13 cellular contexts compared by ENCODE assay signal in genomic region chr1:36253463-36253862, GRCh38. TPM values are rescaled to one million over a fixed set of nuclear protein-coding genes. Genes with fewer than 3 reads are reported as not detected.
DNase-seq lines count a peak whose midpoint lies in the region; ATAC-seq and TF ChIP-seq lines count a peak whose summit lies in the region.
"Had no signal": no experiment of that assay in that cellular context is flagged by ENCODE, and none has a peak within 500 bp of the region (broad histone marks: within the 10 kb centered on the region; RNA-seq: fewer than 3 reads in every experiment).

No MANE protein-coding gene starts in this region.

- peak; percentile 22 for DNase-seq in CD1c-positive myeloid dendritic cell (ENCODE audit: extremely low spot score)
- DNase-seq in chondrocyte (ENCODE audit: low spot score), result no peak
- no peak for DNase-seq in naive thymus-derived CD8-positive, alpha-beta T cell
- DNase-seq in cerebellar nuclear complex (lab: John Stamatoyannopoulos, UW), result no peak
- no peak for DNase-seq in HUDEP-2 (lab: John Stamatoyannopoulos, UW; ENCODE audit: unreplicated experiment in 76 of 76)
- no peak for DNase-seq in COLO668 (lab: John Stamatoyannopoulos, UW; ENCODE audit: unreplicated experiment)
- DNase-seq in SKM-1 treated with dmso at 0.1 percent for 144 hours (lab: John Stamatoyannopoulos, UW; ENCODE audit: unreplicated experiment), result no peak
- DNase-seq: small intestine, transverse colon had no signal

- H3K9me3 ChIP-seq in HEK293 (ENCODE audit: control insufficient read depth, insufficient read depth, low read depth, low read length), result no peaks in the 10 kb centered on the region
- H3K9me3 ChIP-seq: esophagus muscularis mucosa, transverse colon had no signal

- ATAC-seq in naive thymus-derived CD8-positive, alpha-beta T cell, result peak; percentile 54 to 64
- ATAC-seq: GM12878 had no signal

- no peaks in the 10 kb centered on the region for H3K36me3 Mint-ChIP-seq in chondrocyte (ENCODE audit: low read depth)
- H3K36me3 Mint-ChIP-seq in naive thymus-derived CD8-positive, alpha-beta T cell, result peaks cover 0 to 44% (median 4%) of the 10 kb centered on the region in 3 donors

- H3K9me3 Mint-ChIP-seq in chondrocyte (ENCODE audit: low read depth), result no peaks in the 10 kb centered on the region
- no peaks in the 10 kb centered on the region for H3K9me3 Mint-ChIP-seq in naive thymus-derived CD8-positive, alpha-beta T cell

- H3K4me3 ChIP-seq in HEK293 (ENCODE audit: low read depth, low read length), result no peak overlapping the region
- H3K4me3 ChIP-seq: esophagus muscularis mucosa, GM12878, transverse colon had no signal

- peak overlapping the region; percentile 78 for H3K27ac Mint-ChIP-seq in chondrocyte (ENCODE audit: unreplicated experiment)
- H3K27ac Mint-ChIP-seq in naive thymus-derived CD8-positive, alpha-beta T cell, result peak overlapping the region in 9 of 10 donors; percentile 2 to 72 (median 69)

- peaks cover 3 to 10% of the 10 kb centered on the region in 2 experiments; a peak in 2 of 3 replicates for H3K36me3 ChIP-seq in HEK293 (ENCODE audit: control insufficient read depth in 2 of 2, insufficient read depth in 1 of 2, low read length in 2 of 2)
- H3K36me3 ChIP-seq: transverse colon had no signal

- no peak overlapping the region for H3K4me3 Mint-ChIP-seq in chondrocyte (ENCODE audit: unreplicated experiment)
- H3K4me3 Mint-ChIP-seq in naive thymus-derived CD8-positive, alpha-beta T cell, result peak overlapping the region in 7 of 10 donors; percentile 19 to 44 (median 32)

- POLR2A ChIA-PET in HEK293 (lab: Yijun Ruan, JAX), result interaction anchor here (0.6 to 1.3 kb wide), 3 partner anchors 29 to 144 kb away, joined by 3 to 9 read pairs (median 3); partner anchors contain the start of genes LSM10 and THRAP3
- POLR2A ChIA-PET in naive thymus-derived CD8-positive, alpha-beta T cell (lab: Charles Lee), result interaction anchor here (0.9 kb wide), 1 partner anchor 29 kb away, joined by 3 read pairs; the partner anchor contains the start of gene THRAP3

- H3K4me1 Mint-ChIP-seq in chondrocyte (ENCODE audit: low read depth), result peaks cover 69% of the 10 kb centered on the region
- H3K4me1 Mint-ChIP-seq in naive thymus-derived CD8-positive, alpha-beta T cell, result peaks cover 28 to 83% (median 76%) of the 10 kb centered on the region in 4 donors

- TF ChIP-seq CTCF in HEK293 (tag by site-specific recombination; IDR thresholded peaks at IDR 0.05) (no peak), chondrocyte (IDR thresholded peaks at IDR 0.05) (no peak)

- H3K27ac ChIP-seq in HEK293 (ENCODE audit: extremely low read depth, low read depth, low read length), result no peak overlapping the region
- H3K27ac ChIP-seq: RWPE1 had no signal

- peaks cover 26% of the 10 kb centered on the region for H3K4me1 ChIP-seq in HEK293 (ENCODE audit: control insufficient read depth, insufficient read depth, low read length)

- H3K27me3 Mint-ChIP-seq in chondrocyte (ENCODE audit: low read depth), result no peaks in the 10 kb centered on the region
- no peaks in the 10 kb centered on the region for H3K27me3 Mint-ChIP-seq in naive thymus-derived CD8-positive, alpha-beta T cell

- CTCF ChIA-PET in HEK293 (lab: Yijun Ruan, JAX), result interaction anchor here (0.7 to 1.9 kb wide), 5 partner anchors 13 to 93 kb away, joined by 3 to 7 read pairs (median 3); no protein-coding TSS in a partner anchor

TF ChIP-seq in HEK293, 187 proteins besides CTCF, POLR2A, EP300 and RAD21 (continues in another document):
- TF ChIP-seq ZSCAN30 (tag by site-specific recombination; IDR thresholded peaks at IDR 0.05), result no peak
- no peak for TF ChIP-seq ZNF654 (tag by site-specific recombination; IDR thresholded peaks at IDR 0.05; ENCODE audit: low read depth)
- TF ChIP-seq BCL11A (tag by site-specific recombination; IDR thresholded peaks at IDR 0.05; ENCODE audit: low read depth), result no peak
- no peak for TF ChIP-seq ZNF610 (tag by site-specific recombination; IDR thresholded peaks at IDR 0.05; ENCODE audit: borderline replicate concordance)
- peak; percentile 65 for TF ChIP-seq ZNF366 (tag by site-specific recombination; conservative IDR thresholded peaks at IDR 0.05)
- no peak for TF ChIP-seq TSHZ1 (tag by site-specific recombination; IDR thresholded peaks at IDR 0.05; ENCODE audit: borderline replicate concordance)
- no peak for TF ChIP-seq ZNF433 (tag by site-specific recombination; IDR thresholded peaks at IDR 0.05; ENCODE audit: low read depth)
- TF ChIP-seq, protein P1, sequence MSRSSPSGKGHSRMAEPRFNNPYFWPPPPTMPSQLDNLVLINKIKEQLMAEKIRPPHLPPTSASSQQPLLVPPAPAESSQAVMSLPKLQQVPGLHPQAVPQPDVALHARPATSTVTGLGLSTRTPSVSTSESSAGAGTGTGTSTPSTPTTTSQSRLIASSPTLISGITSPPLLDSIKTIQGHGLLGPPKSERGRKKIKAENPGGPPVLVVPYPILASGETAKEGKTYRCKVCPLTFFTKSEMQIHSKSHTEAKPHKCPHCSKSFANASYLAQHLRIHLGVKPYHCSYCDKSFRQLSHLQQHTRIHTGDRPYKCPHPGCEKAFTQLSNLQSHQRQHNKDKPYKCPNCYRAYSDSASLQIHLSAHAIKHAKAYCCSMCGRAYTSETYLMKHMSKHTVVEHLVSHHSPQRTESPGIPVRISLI (tag by site-specific recombination; IDR thresholded peaks at IDR 0.05), result peak; percentile 92
- no peak for TF ChIP-seq RBAK (tag by site-specific recombination; IDR thresholded peaks at IDR 0.05)
- TF ChIP-seq ZNF548 (tag by site-specific recombination; IDR thresholded peaks at IDR 0.05), result no peak
- TF ChIP-seq ZNF639 (tag by site-specific recombination; IDR thresholded peaks at IDR 0.05), result no peak
- TF ChIP-seq ZBTB8A (tag by site-specific recombination; IDR thresholded peaks at IDR 0.05), result no peak
- TF ChIP-seq ZIC2 (tag by site-specific recombination; IDR thresholded peaks at IDR 0.05), result no peak
- TF ChIP-seq ZNF692 (tag by site-specific recombination; IDR thresholded peaks at IDR 0.05), result peak; percentile 55; the same call in 1 of the 2 replicates

RNA-seq across cellular contexts. Expression of gene THRAP3, which starts 29.2 kb away (rescaled TPM):
- total RNA-seq in chondrocyte, result 88.7 to 106 TPM (median 106 TPM) in 3 replicates
- total RNA-seq in naive thymus-derived CD8-positive, alpha-beta T cell, result 100 to 1,000 TPM; 123 to 131 TPM
- polyA plus RNA-seq in naive thymus-derived CD8-positive, alpha-beta T cell, result 100 to 1,000 TPM in 1 of 3 donors, 10 to 100 TPM in 2; 87.6 to 106 (median 97.8) TPM

RNA-seq across cellular contexts. Expression of gene SH3D21, which starts 52.7 kb away (rescaled TPM):
- 9.4 to 15.0 TPM (median 10.8 TPM) in 3 replicates for total RNA-seq in chondrocyte
- 1 to 10 TPM; 2.6 to 2.7 TPM for total RNA-seq in naive thymus-derived CD8-positive, alpha-beta T cell
- polyA plus RNA-seq in naive thymus-derived CD8-positive, alpha-beta T cell, result under 1 TPM in 2 of 3 donors, not detected in 1; 0.19 to 0.35 TPM
